Comparison of ENCODE assay signal across 19 cellular contexts in the genomic region with DNA sequence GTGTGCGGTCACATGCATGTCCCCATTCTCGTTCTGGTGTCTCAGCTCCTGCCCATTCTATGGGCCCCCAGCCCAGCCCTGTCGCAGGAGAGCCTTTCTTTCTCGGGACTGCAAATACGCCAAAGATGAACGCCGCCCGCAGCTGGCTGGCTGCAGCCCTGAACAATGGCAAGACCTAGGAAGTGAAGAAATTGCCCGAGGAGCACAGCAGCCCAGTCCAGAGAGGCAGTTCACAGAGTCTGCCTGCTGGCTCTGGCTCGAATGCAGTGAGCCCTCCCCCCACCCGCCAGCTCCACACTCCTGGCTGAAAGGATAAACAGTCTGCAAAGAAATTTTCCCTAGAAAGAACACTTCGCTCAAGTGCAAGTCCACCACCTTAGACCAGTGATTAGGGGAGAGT. TPM values are rescaled to one million over a fixed set of nuclear protein-coding genes. Genes with fewer than 3 reads are reported as not detected.
A peak's percentile ranks its signal among the peaks of the same experiment; 100 is the strongest.
DNase-seq lines count a peak whose midpoint lies in the region; ATAC-seq and TF ChIP-seq lines count a peak whose summit lies in the region.
"Had no signal": no experiment of that assay in that cellular context is flagged by ENCODE, and none has a peak within 500 bp of the region (broad histone marks: within the 10 kb centered on the region; RNA-seq: fewer than 3 reads in every experiment).

No MANE protein-coding gene starts in this region.

- CTCF ChIA-PET in naive thymus-derived CD4-positive, alpha-beta T cell (lab: Charles Lee), result interaction anchor here (0.8 kb wide), 1 partner anchor 14 kb away, joined by 4 read pairs; no protein-coding TSS in a partner anchor

- H3K4me1 ChIP-seq in Loucy (ENCODE audit: insufficient read depth, low read length, poor library complexity, severe bottlenecking) (peaks cover 33% of the 10 kb centered on the region), HAP-1 (no peaks in the 10 kb centered on the region)
- peaks cover 0 to 56% of the 10 kb centered on the region in 2 donors for H3K4me1 ChIP-seq in naive thymus-derived CD4-positive, alpha-beta T cell (ENCODE audit: control insufficient read depth in 2 of 2, insufficient read depth in 2 of 2, low read length in 2 of 2)

- H3K4me2 ChIP-seq in Loucy (ENCODE audit: low read depth, low read length, poor library complexity, severe bottlenecking), result peak overlapping the region; percentile 48

- H3K9ac ChIP-seq in Loucy (ENCODE audit: low read depth, low read length, poor library complexity, severe bottlenecking), result no peak overlapping the region
- H3K9ac ChIP-seq: GM23248 had no signal

- H3K27me3 ChIP-seq in Loucy (ENCODE audit: insufficient read depth, low read length, poor library complexity, severe bottlenecking), result no peaks in the 10 kb centered on the region
- no peaks in the 10 kb centered on the region for H3K27me3 ChIP-seq in naive thymus-derived CD4-positive, alpha-beta T cell (ENCODE audit: control insufficient read depth in 2 of 2, insufficient read depth in 2 of 2, low read length in 2 of 2)
- peaks cover 31% of the 10 kb centered on the region for H3K27me3 ChIP-seq in HAP-1 (ENCODE audit: low read depth)

- no peaks in the 10 kb centered on the region for H4K20me1 ChIP-seq in Loucy (ENCODE audit: insufficient read depth, low read length, poor library complexity, severe bottlenecking)

- H3K4me3 ChIP-seq in Loucy (ENCODE audit: low read length, poor library complexity, severe bottlenecking) (no peak overlapping the region), HAP-1 (no peak overlapping the region)
- no peak overlapping the region for H3K4me3 ChIP-seq in naive thymus-derived CD4-positive, alpha-beta T cell (ENCODE audit: low read length)
- H3K4me3 ChIP-seq: GM23248, SK-N-MC had no signal

- DNase-seq in ecto neural progenitor cell (ENCODE audit: low spot score), result peak; percentile 73
- DNase-seq in naive thymus-derived CD4-positive, alpha-beta T cell, result no peak
- no peak for DNase-seq in HAP-1 (ENCODE audit: low spot score in 2 of 2)
- DNase-seq in NCI-H1417 (lab: John Stamatoyannopoulos, UW), result no peak
- DNase-seq: ACHN, DMS 273 treated with DMSO at 0.1 percent for 48 hours, GM23248, KBM-7, NCI-H1436, NCI-H2029, NCI-H2171, NCI-H446 treated with DMSO at 0.1 percent for 48 hours, NCI-H69, Right ventricle myocardium superior had no signal

- intact Hi-C loops in naive thymus-derived CD4-positive, alpha-beta T cell (cut with micrococcal nuclease), result loop anchor here in 1 of 2 donors (2.0 kb wide), 1 partner anchor 13 kb away; no protein-coding TSS in a partner anchor

- no peaks in the 10 kb centered on the region for H3F3A ChIP-seq in Loucy (ENCODE audit: low read depth)

- in situ Hi-C loops in HAP-1 (cut with MboI; ENCODE audit: low sequenced_read_pairs), result no loop called here

- peak overlapping the region in 8 of 10 donors; percentile 1 to 84 (median 74) for H3K4me3 Mint-ChIP-seq in naive thymus-derived CD4-positive, alpha-beta T cell

- POLR2A ChIA-PET in naive thymus-derived CD4-positive, alpha-beta T cell (lab: Charles Lee), result interaction anchor here (1.5 to 4.2 kb wide), 3 partner anchors 9 to 14 kb away, joined by 3 to 26 read pairs (median 5); no protein-coding TSS in a partner anchor

- no peaks in the 10 kb centered on the region for H3K79me2 ChIP-seq in Loucy (ENCODE audit: insufficient read depth, low read length)

- H3K27me3 Mint-ChIP-seq in naive thymus-derived CD4-positive, alpha-beta T cell, result peaks cover 12 to 81% (median 29%) of the 10 kb centered on the region in 5 donors

- H3K9me3 ChIP-seq in Loucy (ENCODE audit: insufficient read depth, low read depth, low read length) (no peaks in the 10 kb centered on the region), HAP-1 (no peaks in the 10 kb centered on the region)
- no peaks in the 10 kb centered on the region for H3K9me3 ChIP-seq in naive thymus-derived CD4-positive, alpha-beta T cell (ENCODE audit: control insufficient read depth in 2 of 3, low read length in 3 of 3)

- peaks cover 18 to 90% (median 75%) of the 10 kb centered on the region in 7 donors for H3K4me1 Mint-ChIP-seq in naive thymus-derived CD4-positive, alpha-beta T cell

- no peak for ATAC-seq in naive thymus-derived CD4-positive, alpha-beta T cell
- ATAC-seq in GM19452 (IDR thresholded peaks at IDR 0.05; ENCODE audit: unreplicated experiment) (no peak), GM21423 (IDR thresholded peaks at IDR 0.05; ENCODE audit: unreplicated experiment) (no peak)

- H2AFZ ChIP-seq in Loucy (ENCODE audit: low read length), result no peak overlapping the region
- H2AFZ ChIP-seq: GM23248 had no signal

- peaks cover 0 to under 1% (median 0%) of the 10 kb centered on the region in 5 donors for H3K36me3 Mint-ChIP-seq in naive thymus-derived CD4-positive, alpha-beta T cell

- H3K9me2 ChIP-seq in Loucy (replicated peaks; ENCODE audit: low read depth, low read length), result no peaks in the 10 kb centered on the region

- H3K9me3 Mint-ChIP-seq in naive thymus-derived CD4-positive, alpha-beta T cell, result peaks cover 0 to 2% (median 0%) of the 10 kb centered on the region in 11 donors

- no peak overlapping the region for H3K27ac ChIP-seq in naive thymus-derived CD4-positive, alpha-beta T cell (ENCODE audit: low read depth, low read length)
- H3K27ac ChIP-seq: GM23248, SK-N-MC had no signal

- H3K36me3 ChIP-seq in Loucy (ENCODE audit: insufficient read depth, low read length) (no peaks in the 10 kb centered on the region), HAP-1 (replicated peaks) (no peaks in the 10 kb centered on the region)
- no peaks in the 10 kb centered on the region for H3K36me3 ChIP-seq in naive thymus-derived CD4-positive, alpha-beta T cell (ENCODE audit: control insufficient read depth in 2 of 3, insufficient read depth in 3 of 3, low read length in 3 of 3)

- H3K27ac Mint-ChIP-seq in naive thymus-derived CD4-positive, alpha-beta T cell, result peak overlapping the region in 5 of 9 donors; percentile 0 to 78 (median 69)

- no peak for TF ChIP-seq CTCF in Loucy (conservative IDR thresholded peaks at IDR 0.05; ENCODE audit: low read length)

RNA-seq across cellular contexts. Expression of a gene that starts 23.3 kb away (rescaled TPM):
- not detected for total RNA-seq in naive thymus-derived CD4-positive, alpha-beta T cell
- not detected for polyA plus RNA-seq in naive thymus-derived CD4-positive, alpha-beta T cell
- total RNA-seq: GM23248, M059J, Right ventricle myocardium superior had no signal
- polyA plus RNA-seq: GM23248 had no signal
